1 cellular context compared by ENCODE assay signal in the genomic region with DNA sequence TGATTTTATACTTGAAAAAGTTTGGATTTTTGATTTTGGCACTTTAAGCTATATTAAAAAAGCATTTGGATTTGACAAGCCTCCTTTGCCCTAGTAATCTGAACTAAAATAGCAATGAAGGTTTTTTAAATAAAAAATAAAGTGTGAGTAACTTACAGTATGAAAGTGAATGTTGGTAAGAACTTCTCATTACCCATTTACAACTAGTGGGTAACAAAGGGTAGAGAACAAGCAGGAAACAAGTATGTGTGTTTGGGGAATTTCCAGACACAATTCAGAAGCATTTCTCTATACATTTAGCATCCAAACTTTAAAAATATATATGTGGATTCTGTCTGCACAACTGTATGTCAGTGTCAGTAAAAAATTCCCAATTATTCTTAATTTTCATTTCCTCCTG.
TF ChIP-seq lines count a peak whose summit lies in the region.

No MANE protein-coding gene starts in this region.

TF ChIP-seq in WTC11, 78 proteins besides CTCF, POLR2A, EP300 and RAD21 (continued from another document):
- no peak for TF ChIP-seq NFE2L1 (CRISPR knock-in tag; IDR thresholded peaks at IDR 0.05)
- TF ChIP-seq, protein P1, sequence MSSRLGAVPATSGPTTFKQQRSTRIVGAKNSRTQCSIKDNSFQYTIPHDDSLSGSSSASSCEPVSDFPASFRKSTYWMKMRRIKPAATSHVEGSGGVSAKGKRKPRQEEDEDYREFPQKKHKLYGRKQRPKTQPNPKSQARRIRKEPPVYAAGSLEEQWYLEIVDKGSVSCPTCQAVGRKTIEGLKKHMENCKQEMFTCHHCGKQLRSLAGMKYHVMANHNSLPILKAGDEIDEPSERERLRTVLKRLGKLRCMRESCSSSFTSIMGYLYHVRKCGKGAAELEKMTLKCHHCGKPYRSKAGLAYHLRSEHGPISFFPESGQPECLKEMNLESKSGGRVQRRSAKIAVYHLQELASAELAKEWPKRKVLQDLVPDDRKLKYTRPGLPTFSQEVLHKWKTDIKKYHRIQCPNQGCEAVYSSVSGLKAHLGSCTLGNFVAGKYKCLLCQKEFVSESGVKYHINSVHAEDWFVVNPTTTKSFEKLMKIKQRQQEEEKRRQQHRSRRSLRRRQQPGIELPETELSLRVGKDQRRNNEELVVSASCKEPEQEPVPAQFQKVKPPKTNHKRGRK (CRISPR knock-in tag; IDR thresholded peaks at IDR 0.05; ENCODE audit: borderline replicate concordance), result no peak
- TF ChIP-seq SOX15 (CRISPR knock-in tag; IDR thresholded peaks at IDR 0.05), result no peak
- TF ChIP-seq, protein P2, sequence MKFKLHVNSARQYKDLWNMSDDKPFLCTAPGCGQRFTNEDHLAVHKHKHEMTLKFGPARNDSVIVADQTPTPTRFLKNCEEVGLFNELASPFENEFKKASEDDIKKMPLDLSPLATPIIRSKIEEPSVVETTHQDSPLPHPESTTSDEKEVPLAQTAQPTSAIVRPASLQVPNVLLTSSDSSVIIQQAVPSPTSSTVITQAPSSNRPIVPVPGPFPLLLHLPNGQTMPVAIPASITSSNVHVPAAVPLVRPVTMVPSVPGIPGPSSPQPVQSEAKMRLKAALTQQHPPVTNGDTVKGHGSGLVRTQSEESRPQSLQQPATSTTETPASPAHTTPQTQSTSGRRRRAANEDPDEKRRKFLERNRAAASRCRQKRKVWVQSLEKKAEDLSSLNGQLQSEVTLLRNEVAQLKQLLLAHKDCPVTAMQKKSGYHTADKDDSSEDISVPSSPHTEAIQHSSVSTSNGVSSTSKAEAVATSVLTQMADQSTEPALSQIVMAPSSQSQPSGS (CRISPR knock-in tag; IDR thresholded peaks at IDR 0.05; ENCODE audit: borderline replicate concordance, low read depth), result no peak
- TF ChIP-seq, protein P3, sequence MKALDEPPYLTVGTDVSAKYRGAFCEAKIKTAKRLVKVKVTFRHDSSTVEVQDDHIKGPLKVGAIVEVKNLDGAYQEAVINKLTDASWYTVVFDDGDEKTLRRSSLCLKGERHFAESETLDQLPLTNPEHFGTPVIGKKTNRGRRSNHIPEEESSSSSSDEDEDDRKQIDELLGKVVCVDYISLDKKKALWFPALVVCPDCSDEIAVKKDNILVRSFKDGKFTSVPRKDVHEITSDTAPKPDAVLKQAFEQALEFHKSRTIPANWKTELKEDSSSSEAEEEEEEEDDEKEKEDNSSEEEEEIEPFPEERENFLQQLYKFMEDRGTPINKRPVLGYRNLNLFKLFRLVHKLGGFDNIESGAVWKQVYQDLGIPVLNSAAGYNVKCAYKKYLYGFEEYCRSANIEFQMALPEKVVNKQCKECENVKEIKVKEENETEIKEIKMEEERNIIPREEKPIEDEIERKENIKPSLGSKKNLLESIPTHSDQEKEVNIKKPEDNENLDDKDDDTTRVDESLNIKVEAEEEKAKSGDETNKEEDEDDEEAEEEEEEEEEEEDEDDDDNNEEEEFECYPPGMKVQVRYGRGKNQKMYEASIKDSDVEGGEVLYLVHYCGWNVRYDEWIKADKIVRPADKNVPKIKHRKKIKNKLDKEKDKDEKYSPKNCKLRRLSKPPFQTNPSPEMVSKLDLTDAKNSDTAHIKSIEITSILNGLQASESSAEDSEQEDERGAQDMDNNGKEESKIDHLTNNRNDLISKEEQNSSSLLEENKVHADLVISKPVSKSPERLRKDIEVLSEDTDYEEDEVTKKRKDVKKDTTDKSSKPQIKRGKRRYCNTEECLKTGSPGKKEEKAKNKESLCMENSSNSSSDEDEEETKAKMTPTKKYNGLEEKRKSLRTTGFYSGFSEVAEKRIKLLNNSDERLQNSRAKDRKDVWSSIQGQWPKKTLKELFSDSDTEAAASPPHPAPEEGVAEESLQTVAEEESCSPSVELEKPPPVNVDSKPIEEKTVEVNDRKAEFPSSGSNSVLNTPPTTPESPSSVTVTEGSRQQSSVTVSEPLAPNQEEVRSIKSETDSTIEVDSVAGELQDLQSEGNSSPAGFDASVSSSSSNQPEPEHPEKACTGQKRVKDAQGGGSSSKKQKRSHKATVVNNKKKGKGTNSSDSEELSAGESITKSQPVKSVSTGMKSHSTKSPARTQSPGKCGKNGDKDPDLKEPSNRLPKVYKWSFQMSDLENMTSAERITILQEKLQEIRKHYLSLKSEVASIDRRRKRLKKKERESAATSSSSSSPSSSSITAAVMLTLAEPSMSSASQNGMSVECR (CRISPR knock-in tag; IDR thresholded peaks at IDR 0.05; ENCODE audit: borderline replicate concordance), result no peak
- TF ChIP-seq GABPB1 (CRISPR knock-in tag; IDR thresholded peaks at IDR 0.05), result no peak
- TF ChIP-seq ETV6 (CRISPR knock-in tag; IDR thresholded peaks at IDR 0.05), result no peak
- TF ChIP-seq KAT7 (CRISPR knock-in tag; IDR thresholded peaks at IDR 0.05; ENCODE audit: borderline replicate concordance), result no peak
- TF ChIP-seq, protein P4, sequence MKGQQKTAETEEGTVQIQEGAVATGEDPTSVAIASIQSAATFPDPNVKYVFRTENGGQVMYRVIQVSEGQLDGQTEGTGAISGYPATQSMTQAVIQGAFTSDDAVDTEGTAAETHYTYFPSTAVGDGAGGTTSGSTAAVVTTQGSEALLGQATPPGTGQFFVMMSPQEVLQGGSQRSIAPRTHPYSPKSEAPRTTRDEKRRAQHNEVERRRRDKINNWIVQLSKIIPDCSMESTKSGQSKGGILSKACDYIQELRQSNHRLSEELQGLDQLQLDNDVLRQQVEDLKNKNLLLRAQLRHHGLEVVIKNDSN (CRISPR knock-in tag; IDR thresholded peaks at IDR 0.05), result no peak
TF ChIP-seq in WTC11: peak in this region for 0.
